Comparison of ENCODE assay signal across 24 cellular contexts in the genomic region with DNA sequence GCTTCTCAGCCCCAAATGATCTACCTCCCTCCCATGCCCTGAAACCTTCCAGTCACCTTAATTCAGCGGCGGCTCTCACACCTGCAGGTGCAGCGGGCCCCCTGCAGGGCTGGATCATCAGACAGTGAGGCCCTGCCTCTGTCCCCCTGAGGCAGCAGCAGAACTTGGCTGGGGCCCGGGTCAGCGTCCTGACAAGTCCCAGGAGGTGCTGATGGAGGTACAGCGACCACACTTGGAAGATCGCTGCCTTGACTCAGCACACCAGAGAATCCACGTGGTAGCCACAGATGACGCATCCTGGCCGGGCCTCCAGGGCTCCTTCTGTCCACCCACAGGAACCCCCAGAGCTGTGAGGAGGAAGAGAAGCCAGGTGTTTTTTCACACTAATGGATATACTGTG.
A peak's percentile ranks its signal among the peaks of the same experiment; 100 is the strongest.
DNase-seq lines count a peak whose midpoint lies in the region; ATAC-seq, FAIRE-seq and TF ChIP-seq lines count a peak whose summit lies in the region.
"Had no signal": no experiment of that assay in that cellular context is flagged by ENCODE, and none has a peak within 500 bp of the region (broad histone marks: within the 10 kb centered on the region; RNA-seq: fewer than 3 reads in every experiment).

No MANE protein-coding gene starts in this region.

- no peak overlapping the region for H3K14ac ChIP-seq in IMR-90 (replicated peaks; ENCODE audit: low read depth, low read length)

- H4K5ac ChIP-seq in IMR-90 (ENCODE audit: low read depth, low read length), result no peak overlapping the region

- POLR2A ChIA-PET in IMR-90 (lab: Charles Lee; ENCODE audit: unreplicated experiment), result no interaction called here

- no peak overlapping the region for H4K8ac ChIP-seq in IMR-90 (ENCODE audit: low read depth in 2 of 2, low read length in 2 of 2)

- H4K20me1 ChIP-seq in IMR-90 (ENCODE audit: insufficient read depth, low read length) (no peaks in the 10 kb centered on the region), astrocyte (ENCODE audit: insufficient read depth, low read length) (no peaks in the 10 kb centered on the region)

- no peaks in the 10 kb centered on the region for H3K79me2 ChIP-seq in astrocyte (ENCODE audit: insufficient read depth, low read length)

- H3K9ac ChIP-seq in IMR-90 (ENCODE audit: low read depth, low read length), result no peak overlapping the region
- H3K9ac ChIP-seq in astrocyte (ENCODE audit: low read length), result no peak overlapping the region

- no TSS peak for BruUV-seq in IMR-90 (replicated peaks; lab: Mats Ljungman, UMichigan)

- no peaks in the 10 kb centered on the region for H3K36me3 ChIP-seq in IMR-90 (ENCODE audit: control insufficient read depth, insufficient read depth, low read length)
- no peaks in the 10 kb centered on the region for H3K36me3 ChIP-seq in astrocyte (ENCODE audit: insufficient read depth, low read length)
- H3K36me3 ChIP-seq: brain microvascular endothelial cell, HAP-1, heart right ventricle, prostate gland, tibial artery had no signal

- no peak overlapping the region for H3K23ac ChIP-seq in IMR-90 (ENCODE audit: low read depth, low read length)

- H3K36me3 Mint-ChIP-seq in astrocyte (ENCODE audit: low read depth, unreplicated experiment) (no peaks in the 10 kb centered on the region), osteocyte (ENCODE audit: unreplicated experiment) (peaks cover 2% of the 10 kb centered on the region)
- H3K36me3 Mint-ChIP-seq: natural killer cell treated with Interleukin-12 subunit alpha and Interleukin-12 subunit beta and Interleukin-15 and Interleukin-18, amount 100 ng/mL, for 72 hours had no signal

- H3K4me1 Mint-ChIP-seq in astrocyte (ENCODE audit: low read depth, unreplicated experiment), result peaks cover 2% of the 10 kb centered on the region
- H3K4me1 Mint-ChIP-seq in osteocyte (ENCODE audit: unreplicated experiment), result no peaks in the 10 kb centered on the region

- H3K56ac ChIP-seq in IMR-90 (ENCODE audit: extremely low read depth, insufficient read depth, low read length), result no peak overlapping the region

- FAIRE-seq in astrocyte (lab: Jason Lieb, UNC), result no peak
- FAIRE-seq: islet of Langerhans had no signal

- H3K9me3 Mint-ChIP-seq in astrocyte (ENCODE audit: unreplicated experiment) (peaks cover 13% of the 10 kb centered on the region), osteocyte (ENCODE audit: unreplicated experiment) (peaks cover 10% of the 10 kb centered on the region)
- H3K9me3 Mint-ChIP-seq: natural killer cell treated with Interleukin-12 subunit alpha and Interleukin-12 subunit beta and Interleukin-15 and Interleukin-18, amount 100 ng/mL, for 72 hours had no signal

- CTCF ChIA-PET in IMR-90 (lab: Yijun Ruan, JAX), result no interaction called here

- peaks cover 2% of the 10 kb centered on the region for H3K27me3 Mint-ChIP-seq in astrocyte (ENCODE audit: low read depth, unreplicated experiment)
- H3K27me3 Mint-ChIP-seq in osteocyte (ENCODE audit: unreplicated experiment), result peaks cover under 1% of the 10 kb centered on the region
- H3K27me3 Mint-ChIP-seq: natural killer cell treated with Interleukin-12 subunit alpha and Interleukin-12 subunit beta and Interleukin-15 and Interleukin-18, amount 100 ng/mL, for 72 hours had no signal

- H2AK9ac ChIP-seq in IMR-90 (replicated peaks; ENCODE audit: low read depth, low read length, poor library complexity), result no peak overlapping the region

- in situ Hi-C loops in IMR-90 (cut with MboI; ENCODE audit: low sequenced_read_pairs), result no loop called here

- peaks cover 3% of the 10 kb centered on the region; the same call in 1 of the 2 replicates for H3K4me1 ChIP-seq in IMR-90 (ENCODE audit: control insufficient read depth, insufficient read depth, low read length)
- no peaks in the 10 kb centered on the region for H3K4me1 ChIP-seq in astrocyte (ENCODE audit: insufficient read depth, low read length)
- H3K4me1 ChIP-seq: HAP-1, heart right ventricle, prostate gland, tibial artery had no signal

- H2BK20ac ChIP-seq in IMR-90 (ENCODE audit: low read depth, low read length), result no peak overlapping the region

- ATAC-seq in IMR-90 (ENCODE audit: low read depth), result no peak

- H3K27ac Mint-ChIP-seq in astrocyte (ENCODE audit: unreplicated experiment) (no peak overlapping the region), osteocyte (ENCODE audit: unreplicated experiment) (no peak overlapping the region)
- H3K27ac Mint-ChIP-seq: natural killer cell treated with Interleukin-12 subunit alpha and Interleukin-12 subunit beta and Interleukin-15 and Interleukin-18, amount 100 ng/mL, for 72 hours had no signal

- no peak overlapping the region for H2BK15ac ChIP-seq in IMR-90 (ENCODE audit: low read depth, low read length)

- H3K9me1 ChIP-seq in IMR-90 (ENCODE audit: insufficient read depth, low read length), result peaks cover 4% of the 10 kb centered on the region

- no peak overlapping the region for H3K4me2 ChIP-seq in IMR-90 (ENCODE audit: low read depth, low read length)
- H3K4me2 ChIP-seq in astrocyte (ENCODE audit: low read length), result no peak overlapping the region

- intact Hi-C loops in IMR-90 (cut with micrococcal nuclease), result loop anchor here (5.0 kb wide), 1 partner anchor 118 kb away; the partner anchor contains the start of gene THBS2

- TF ChIP-seq CTCF in IMR-90 (conservative IDR thresholded peaks at IDR 0.05; ENCODE audit: low read depth, low read length) (no peak), astrocyte (IDR thresholded peaks at IDR 0.05; ENCODE audit: insufficient read depth, low read depth, low read length) (no peak), osteocyte (IDR thresholded peaks at IDR 0.05) (no peak)

- no peak overlapping the region for H3K18ac ChIP-seq in IMR-90 (ENCODE audit: low read depth, low read length)

- H3K4ac ChIP-seq in IMR-90 (ENCODE audit: low read depth, low read length), result no peak overlapping the region

- H3K9me3 ChIP-seq in IMR-90 (ENCODE audit: control insufficient read depth, insufficient read depth, low read length), result peaks cover 4% of the 10 kb centered on the region
- peaks cover 26% of the 10 kb centered on the region for H3K9me3 ChIP-seq in astrocyte (ENCODE audit: insufficient read depth, low read depth, low read length)
- H3K9me3 ChIP-seq: HAP-1, prostate gland, tibial artery had no signal

- H3K4me3 ChIP-seq in IMR-90 (ENCODE audit: insufficient read depth, low read depth, low read length) (no peak overlapping the region), astrocyte (ENCODE audit: insufficient read depth, low read depth, low read length) (no peak overlapping the region)
- H3K4me3 ChIP-seq: HAP-1, heart right ventricle, prostate gland, tibial artery had no signal

- H3K27ac ChIP-seq in IMR-90 (ENCODE audit: insufficient read depth, low read length), result no peak overlapping the region
- no peak overlapping the region for H3K27ac ChIP-seq in astrocyte (ENCODE audit: low read depth, low read length)
- H3K27ac ChIP-seq: brain microvascular endothelial cell, heart right ventricle, prostate gland, tibial artery had no signal

- no peak overlapping the region for H2BK5ac ChIP-seq in IMR-90 (ENCODE audit: low read depth, low read length, poor library complexity, severe bottlenecking)

- H2AK5ac ChIP-seq in IMR-90 (ENCODE audit: low read depth, low read length), result no peak overlapping the region

- no peak for TF ChIP-seq POLR2A in IMR-90 (IDR thresholded peaks at IDR 0.05; ENCODE audit: low read depth, low read length)

- H2AFZ ChIP-seq in IMR-90 (replicated peaks; ENCODE audit: low read length, poor library complexity) (no peak overlapping the region), astrocyte (ENCODE audit: low read depth, low read length) (no peak overlapping the region)

- H3K79me1 ChIP-seq in IMR-90 (ENCODE audit: low read depth in 1 of 2, low read length in 2 of 2), result no peaks in the 10 kb centered on the region

- no peaks in the 10 kb centered on the region for H3K27me3 ChIP-seq in IMR-90 (ENCODE audit: control insufficient read depth, insufficient read depth, low read length)
- H3K27me3 ChIP-seq in astrocyte (ENCODE audit: insufficient read depth, low read length), result no peaks in the 10 kb centered on the region
- H3K27me3 ChIP-seq: brain microvascular endothelial cell, tibial artery had no signal

- no peak for TF ChIP-seq RAD21 in IMR-90 (IDR thresholded peaks at IDR 0.05; ENCODE audit: low read length)

- no peak overlapping the region for H2BK120ac ChIP-seq in IMR-90 (ENCODE audit: low read depth, low read length)

- no peak overlapping the region for H4K91ac ChIP-seq in IMR-90 (ENCODE audit: insufficient read depth, low read depth, low read length)

- H3K4me3 Mint-ChIP-seq in astrocyte (ENCODE audit: unreplicated experiment) (no peak overlapping the region), osteocyte (ENCODE audit: unreplicated experiment) (no peak overlapping the region)
- H3K4me3 Mint-ChIP-seq: natural killer cell treated with Interleukin-12 subunit alpha and Interleukin-12 subunit beta and Interleukin-15 and Interleukin-18, amount 100 ng/mL, for 72 hours had no signal

- DNase-seq in NCI-H1417 (lab: John Stamatoyannopoulos, UW), result peak in 2 of 3 experiments; percentile 42 to 64
- no peak for DNase-seq in NCI-H1417 treated with DMSO at 0.1 percent for 48 hours (lab: John Stamatoyannopoulos, UW)
- DNase-seq in IMR-90, result peak; percentile 29
- DNase-seq in astrocyte (ENCODE audit: low read depth), result peak; percentile 71
- peak; percentile 83 for DNase-seq in osteocyte (ENCODE audit: extremely low spot score, unreplicated experiment)
- DNase-seq in activated CD4-positive, CD25-positive, alpha-beta regulatory T cell (lab: John Stamatoyannopoulos, UW), result no peak
- no peak for DNase-seq in retina
- DNase-seq in NCI-H1694 (lab: John Stamatoyannopoulos, UW), result no peak
- DNase-seq: 8988T; activated CD4-positive, alpha-beta T cell treated with anti-CD3 and anti-CD28 coated beads, Interleukin-2, amount 50 U/mL, for 1 hour; activated naive CD4-positive, alpha-beta T cell treated with anti-CD3 and anti-CD28 coated beads, Interleukin-2, amount 50 U/mL, for 16 hours; activated T-cell treated with anti-CD3 and anti-CD28 coated beads for 4 hours; brain microvascular endothelial cell; heart right ventricle; Karpas-422; mesenchymal stem cell; NCI-H1436 treated with DMSO at 0.1 percent for 48 hours; NCI-H524 treated with DMSO at 0.1 percent for 48 hours; stimulated activated CD4-positive, alpha-beta T cell treated with anti-CD3 and anti-CD28 coated beads, Interleukin-12 subunit alpha, Interleukin-12 subunit beta, amount 100 ng/mL, for 4 hours; tibial artery had no signal

- dilution Hi-C loops in IMR-90 (cut with HindIII; ENCODE audit: low sequenced_read_pairs, unreplicated experiment), result no loop called here

- WGBS in IMR-90 (ENCODE audit: extremely low coverage in 2 of 2, insufficient read length in 1 of 2), 2 experiments, result 90% methylated on average over 3 of the region's 10 CpGs; no CpG with 5 or more reads in 1 of the 2 experiments

TF ChIP-seq in IMR-90, 13 proteins besides CTCF, POLR2A, EP300 and RAD21 (continues in another document):
- TF ChIP-seq NFE2L2 (IDR thresholded peaks at IDR 0.05; ENCODE audit: low read depth, low read length), result no peak
- no peak for TF ChIP-seq MAZ (IDR thresholded peaks at IDR 0.05; ENCODE audit: borderline replicate concordance, low read depth, low read length)

Comparison
In these comparisons a context has a peak if more than half of its experiments do, and no peak if none do; other contexts are left out.
1. DNase-seq: peak in NCI-H1417 (2 of 3), IMR-90 (single experiment), astrocyte (single experiment) and osteocyte (single experiment); none in NCI-H1417 treated with DMSO at 0.1 percent for 48 hours (single experiment), activated CD4-positive, CD25-positive, alpha-beta regulatory T cell (0 of 4), retina (single experiment) and NCI-H1694 (single experiment).